In genomic region chr2:157061799-157062198, GRCh38 we compare ENCODE assay signal across 13 cellular contexts.
DNase-seq lines count a peak whose midpoint lies in the region; ATAC-seq, FAIRE-seq and TF ChIP-seq lines count a peak whose summit lies in the region.
"Had no signal": no experiment of that assay in that cellular context is flagged by ENCODE, and none has a peak within 500 bp of the region (broad histone marks: within the 10 kb centered on the region; RNA-seq: fewer than 3 reads in every experiment).

No MANE protein-coding gene starts in this region.

- H3K4me1 Mint-ChIP-seq in immature natural killer cell, result no peaks in the 10 kb centered on the region
- H3K4me1 Mint-ChIP-seq: activated naive CD4-positive, alpha-beta T cell treated with anti-CD3 and anti-CD28 coated beads, Interleukin-2, amount 10 ng/mL, durations not matched to agents 7 days and 5 days; natural killer cell had no signal

- H3K36me3 ChIP-seq in suprapubic skin, result no peaks in the 10 kb centered on the region

- 61% methylated on average over 2 of the region's 2 CpGs for WGBS in suprapubic skin

- TF ChIP-seq CTCF in suprapubic skin (IDR thresholded peaks at IDR 0.05), result no peak

- peak; percentile 95 for ATAC-seq in GM19397 (IDR thresholded peaks at IDR 0.05; ENCODE audit: unreplicated experiment)
- ATAC-seq in HG02763 (IDR thresholded peaks at IDR 0.05; ENCODE audit: unreplicated experiment), result peak; percentile 97
- peak; percentile 96 for ATAC-seq in HG03439 (IDR thresholded peaks at IDR 0.05; ENCODE audit: unreplicated experiment)
- ATAC-seq: natural killer cell had no signal

- H3K9me3 Mint-ChIP-seq in immature natural killer cell, result peaks cover 0 to 5% (median 0%) of the 10 kb centered on the region in 6 donors
- H3K9me3 Mint-ChIP-seq: activated naive CD4-positive, alpha-beta T cell treated with anti-CD3 and anti-CD28 coated beads, Interleukin-2, amount 10 ng/mL, durations not matched to agents 7 days and 5 days; natural killer cell had no signal

- H3K4me3 Mint-ChIP-seq in immature natural killer cell, result no peak overlapping the region
- H3K4me3 Mint-ChIP-seq: activated naive CD4-positive, alpha-beta T cell treated with anti-CD3 and anti-CD28 coated beads, Interleukin-2, amount 10 ng/mL, durations not matched to agents 7 days and 5 days; natural killer cell had no signal

- no peak for TF ChIP-seq EP300 in suprapubic skin (IDR thresholded peaks at IDR 0.05)

- H3K4me3 ChIP-seq in suprapubic skin, result no peak overlapping the region

- FAIRE-seq in GM12892 (lab: Jason Lieb, UNC), result peak; percentile 74
- FAIRE-seq: colon, kidney had no signal

- H3K27ac Mint-ChIP-seq in immature natural killer cell, result no peak overlapping the region
- H3K27ac Mint-ChIP-seq: activated naive CD4-positive, alpha-beta T cell treated with anti-CD3 and anti-CD28 coated beads, Interleukin-2, amount 10 ng/mL, durations not matched to agents 7 days and 5 days; natural killer cell had no signal

- peaks cover 0 to 3% (median 0%) of the 10 kb centered on the region in 3 donors for H3K27me3 Mint-ChIP-seq in immature natural killer cell (ENCODE audit: low read depth in 3 of 3)
- H3K27me3 Mint-ChIP-seq: activated naive CD4-positive, alpha-beta T cell treated with anti-CD3 and anti-CD28 coated beads, Interleukin-2, amount 10 ng/mL, durations not matched to agents 7 days and 5 days had no signal

- TF ChIP-seq POLR2A in GM12892 (IDR thresholded peaks at IDR 0.05; ENCODE audit: low read depth, low read length), result no peak
- no peak for TF ChIP-seq POLR2A in suprapubic skin (IDR thresholded peaks at IDR 0.05)

- H3K27me3 ChIP-seq in suprapubic skin, result no peaks in the 10 kb centered on the region

- H3K9me3 ChIP-seq in suprapubic skin, result no peaks in the 10 kb centered on the region

- intact Hi-C loops in posterior vena cava (cut with DNase I), result no loop called here

- H3K4me1 ChIP-seq in suprapubic skin, result no peaks in the 10 kb centered on the region

- DNase-seq in GM12892 (ENCODE audit: insufficient read length), result no peak
- DNase-seq in posterior vena cava (ENCODE audit: low spot score), result no peak
- DNase-seq in NCI-H82 treated with DMSO at 0.1 percent for 48 hours (lab: John Stamatoyannopoulos, UW; ENCODE audit: unreplicated experiment), result no peak
- no peak for DNase-seq in suprapubic skin (ENCODE audit: low spot score in 2 of 2)
- DNase-seq in immature natural killer cell, result no peak
- DNase-seq: activated CD4-positive, alpha-beta T cell treated with anti-CD3 and anti-CD28 coated beads, Interleukin-2, amount 50 U/mL, for 48 hours; activated naive CD4-positive, alpha-beta T cell treated with anti-CD3 and anti-CD28 coated beads, Interleukin-2, amount 10 ng/mL, durations not matched to agents 7 days and 5 days; kidney; natural killer cell had no signal

- no peak overlapping the region for H3K27ac ChIP-seq in suprapubic skin

- H3K36me3 Mint-ChIP-seq in immature natural killer cell, result no peaks in the 10 kb centered on the region
- H3K36me3 Mint-ChIP-seq: activated naive CD4-positive, alpha-beta T cell treated with anti-CD3 and anti-CD28 coated beads, Interleukin-2, amount 10 ng/mL, durations not matched to agents 7 days and 5 days; natural killer cell had no signal
